In the genomic region with DNA sequence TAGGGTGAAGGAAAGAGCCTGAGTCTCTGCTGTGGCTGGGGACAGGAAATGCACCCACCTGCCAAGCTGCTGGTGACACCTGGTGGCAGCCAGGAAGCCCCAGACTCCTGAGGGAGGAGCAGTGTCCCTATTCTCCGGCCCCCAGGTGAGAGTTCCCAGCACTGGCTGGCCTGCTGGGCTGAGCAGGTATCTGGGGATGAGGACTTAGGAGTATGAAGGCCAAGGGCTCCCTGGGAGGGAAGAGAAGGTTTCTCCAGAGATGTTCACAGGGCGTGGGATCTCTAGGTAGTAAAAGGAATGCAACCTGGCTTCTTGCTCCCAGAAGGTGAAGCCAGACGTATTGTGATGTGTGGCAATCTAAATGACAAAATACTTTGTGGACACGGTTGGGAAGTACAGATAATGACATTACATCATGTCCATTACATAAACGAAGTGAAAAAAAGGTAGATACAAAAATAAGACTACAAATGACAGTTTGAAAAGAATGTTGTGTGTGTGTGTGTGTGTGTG, we compare ENCODE assay signal across 8 cellular contexts.
DNase-seq lines count a peak whose midpoint lies in the region; ATAC-seq, FAIRE-seq and TF ChIP-seq lines count a peak whose summit lies in the region.

No MANE protein-coding gene starts in this region.

- peaks cover 0 to 4% (median 0%) of the 10 kb centered on the region in 3 donors for H3K4me1 ChIP-seq in pancreas
- H3K4me1 ChIP-seq in uterus = peaks cover 0 to 10% of the 10 kb centered on the region in 2 donors

- intact Hi-C loops in pancreas (cut with DNase I) = loop anchor here (10.0 kb wide), 2 partner anchors 131 to 271 kb away; no protein-coding TSS in a partner anchor
- intact Hi-C loops in uterus (cut with DNase I; ENCODE audit: low total_unique reads) = no loop called here
- intact Hi-C loops in dorsolateral prefrontal cortex (cut with DNase I) = loop anchor here (10.0 kb wide), 2 partner anchors 221 to 231 kb away; a partner anchor contains a TSS

- H3K9me3 ChIP-seq in WERI-Rb-1 (ENCODE audit: severe bottlenecking) (no peaks in the 10 kb centered on the region), pancreas (no peaks in the 10 kb centered on the region), uterus (no peaks in the 10 kb centered on the region)

- no peak for FAIRE-seq in pancreas (lab: Jason Lieb, UNC)

- ATAC-seq in pancreas = peak in 3 of 4 donors; percentile 39 to 49 (median 39)
- no peak for ATAC-seq in HG03342 (IDR thresholded peaks at IDR 0.05; ENCODE audit: unreplicated experiment)

- no peaks in the 10 kb centered on the region for H3K36me3 ChIP-seq in WERI-Rb-1
- no peaks in the 10 kb centered on the region for H3K36me3 ChIP-seq in pancreas
- H3K36me3 ChIP-seq in uterus = no peaks in the 10 kb centered on the region

- TF ChIP-seq POLR2A in uterus (IDR thresholded peaks at IDR 0.05) = no peak

- no peaks in the 10 kb centered on the region for H3K27me3 ChIP-seq in WERI-Rb-1 (ENCODE audit: insufficient read depth, low read depth, severe bottlenecking)
- H3K27me3 ChIP-seq in pancreas = no peaks in the 10 kb centered on the region
- no peaks in the 10 kb centered on the region for H3K27me3 ChIP-seq in uterus
- no peaks in the 10 kb centered on the region for H3K27me3 ChIP-seq in dorsolateral prefrontal cortex

- H3K27ac ChIP-seq in WERI-Rb-1 (no peak overlapping the region), pancreas (no peak overlapping the region), uterus (no peak overlapping the region), dorsolateral prefrontal cortex (no peak overlapping the region)

- 24 to 33% methylated on average over 5 of the region's 5 CpGs for WGBS in pancreas, 2 donors

- H3K4me3 ChIP-seq in Jurkat, Clone E6-1 (ENCODE audit: low read length) = no peak overlapping the region
- H3K4me3 ChIP-seq in WERI-Rb-1 (ENCODE audit: low read depth, low read length) (no peak overlapping the region), pancreas (no peak overlapping the region), uterus (no peak overlapping the region), dorsolateral prefrontal cortex (no peak overlapping the region)

- DNase-seq in NCI-H748 (lab: John Stamatoyannopoulos, UW; ENCODE audit: unreplicated experiment) (peak; percentile 59), NCI-H748 treated with DMSO at 0.1 percent for 48 hours (lab: John Stamatoyannopoulos, UW) (no peak), WERI-Rb-1 (peak; percentile 83), pancreas (no peak), uterus (no peak), dorsolateral prefrontal cortex (no peak)
- DNase-seq in Jurkat, Clone E6-1 (ENCODE audit: low read depth, low spot score) = peak; percentile 45

- TF ChIP-seq CTCF in WERI-Rb-1 (IDR thresholded peaks at IDR 0.05; ENCODE audit: low read depth, low read length) (peak; percentile 94), pancreas (IDR thresholded peaks at IDR 0.05) (no peak), uterus (IDR thresholded peaks at IDR 0.05) (no peak), dorsolateral prefrontal cortex (IDR thresholded peaks at IDR 0.05 in 54 of 56, conservative IDR thresholded peaks at IDR 0.05 in 2 of 56; ENCODE audit: low read depth in 1 of 56, partially characterized antibody in 56 of 56) (no peak)

Comparison
In these comparisons a context has a peak if more than half of its experiments do, and no peak if none do; other contexts are left out.
1. DNase-seq: peak in NCI-H748 (single experiment), Jurkat, Clone E6-1 (single experiment) and WERI-Rb-1 (single experiment); none in NCI-H748 treated with DMSO at 0.1 percent for 48 hours (single experiment), pancreas (0 of 6), uterus (0 of 2) and dorsolateral prefrontal cortex (0 of 10).